ENCODE assay signal across 34 cellular contexts in the genomic region with DNA sequence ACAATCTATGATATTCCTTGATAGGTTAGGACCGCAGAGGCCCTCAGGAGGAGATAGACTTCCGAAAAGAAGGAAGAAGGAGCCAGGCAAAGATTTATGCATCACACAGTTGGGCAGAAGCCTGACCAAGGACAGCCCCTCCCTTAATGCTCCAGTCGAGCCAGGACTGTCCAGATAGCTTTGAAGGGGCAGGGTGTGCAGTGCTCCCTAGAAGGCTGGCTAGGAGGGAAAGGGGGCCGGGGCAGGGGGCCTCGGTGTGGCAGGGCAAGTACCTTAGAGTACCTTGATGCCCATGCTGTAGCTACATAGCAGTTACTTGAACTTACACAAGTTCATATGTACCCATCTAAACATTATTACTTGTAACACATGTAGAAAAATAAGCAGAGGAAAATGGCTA.
"Had no signal": no experiment of that assay in that cellular context is flagged by ENCODE, and none has a peak within 500 bp of the region (broad histone marks: within the 10 kb centered on the region; RNA-seq: fewer than 3 reads in every experiment).

No MANE protein-coding gene starts in this region.

- H3K36me3 ChIP-seq: MG63 had no signal

- H3K4me3 ChIP-seq: MG63 had no signal

- H3K9me3 ChIP-seq: MG63 had no signal

- DNase-seq: Karpas-422, Kasumi-1, MG63, MM.1S, MV-4-11, NCI-H1048, NCI-H1092, NCI-H1092 treated with DMSO at 0.1 percent for 48 hours, NCI-H1105, NCI-H1105 treated with DMSO at 0.1 percent for 48 hours, NCI-H1417, NCI-H1417 treated with DMSO at 0.1 percent for 48 hours, NCI-H1436, NCI-H1436 treated with DMSO at 0.1 percent for 48 hours, NCI-H146, NCI-H1694, NCI-H1694 treated with DMSO at 0.1 percent for 48 hours, NCI-H187, NCI-H187 treated with DMSO at 0.1 percent for 48 hours, NCI-H1930, NCI-H2029, NCI-H2029 treated with DMSO at 0.1 percent for 48 hours, NCI-H2081, NCI-H2081 treated with DMSO at 0.1 percent for 48 hours, NCI-H2107, NCI-H2171, NCI-H2171 treated with DMSO at 0.1 percent for 48 hours, NCI-H2227 treated with DMSO at 0.1 percent for 48 hours, NCI-H226, NCI-H345, NCI-H446, NCI-H446 treated with DMSO at 0.1 percent for 48 hours, NCI-H510A, NCI-H510A treated with DMSO at 0.1 percent for 48 hours had no signal

- H3K27me3 ChIP-seq: MG63 had no signal
